Comparison of ENCODE assay signal across 10 cellular contexts in genomic region chr7:46229409-46229808, GRCh38.
DNase-seq lines count a peak whose midpoint lies in the region; ATAC-seq and TF ChIP-seq lines count a peak whose summit lies in the region.
"Had no signal": no experiment of that assay in that cellular context is flagged by ENCODE, and none has a peak within 500 bp of the region (broad histone marks: within the 10 kb centered on the region; RNA-seq: fewer than 3 reads in every experiment).

No MANE protein-coding gene starts in this region.

- TF ChIP-seq CTCF in RWPE1 (conservative IDR thresholded peaks at IDR 0.05; ENCODE audit: low read depth) (no peak), fibroblast of mammary gland (conservative IDR thresholded peaks at IDR 0.05; ENCODE audit: control insufficient read depth, insufficient read depth, low read depth, low read length) (no peak), smooth muscle cell (IDR thresholded peaks at IDR 0.05; ENCODE audit: borderline replicate concordance, insufficient read depth, poor library complexity, severe bottlenecking) (no peak), thyroid gland (IDR thresholded peaks at IDR 0.05) (no peak)

- WGBS in GM23248 (ENCODE audit: low coverage in 1 of 2, low lambda C conversion rate in 2 of 2, missing lambda C conversion rate in 2 of 2), 2 experiments = 16 to 20% methylated on average over 4 of the region's 4 CpGs
- under 1% methylated on average over 4 of the region's 4 CpGs for WGBS in smooth muscle cell (ENCODE audit: low lambda C conversion rate)
- 63 to 64% methylated on average over 4 of the region's 4 CpGs for WGBS in thyroid gland, 2 donors

- H3K4me3 ChIP-seq in GM23248 (no peak overlapping the region), fibroblast of mammary gland (ENCODE audit: control insufficient read depth, low read depth, low read length) (no peak overlapping the region), smooth muscle cell (no peak overlapping the region), thyroid gland (replicated peaks in 1 of 3) (no peak overlapping the region)

- H2AFZ ChIP-seq in GM23248 (peak overlapping the region; percentile 50; the same call in 1 of the 2 replicates), smooth muscle cell (ENCODE audit: low read depth) (no peak overlapping the region)

- CTCF ChIA-PET in RWPE1 (lab: Yijun Ruan, JAX) = no interaction called here

- DNase-seq in GM23248 = peak; percentile 94
- DNase-seq in RWPE1 (ENCODE audit: low spot score) = peak; percentile 44
- peak; percentile 98 for DNase-seq in fibroblast of mammary gland (ENCODE audit: low read depth)
- no peak for DNase-seq in smooth muscle cell (lab: John Stamatoyannopoulos, UW; ENCODE audit: unreplicated experiment)
- no peak for DNase-seq in posterior cingulate gyrus
- no peak for DNase-seq in thyroid gland
- no peak for DNase-seq in NCI-H187 treated with DMSO at 0.1 percent for 48 hours (lab: John Stamatoyannopoulos, UW)
- DNase-seq: NCI-H187, WERI-Rb-1 had no signal

- H3K4me2 ChIP-seq in GM23248 (ENCODE audit: unreplicated experiment) (no peak overlapping the region), smooth muscle cell (peak overlapping the region; percentile 60)

- POLR2A ChIA-PET in RWPE1 (lab: Yijun Ruan, JAX; ENCODE audit: low non-redundant PET) = no interaction called here

- H4K20me1 ChIP-seq in GM23248 (ENCODE audit: insufficient read depth) = no peaks in the 10 kb centered on the region
- H4K20me1 ChIP-seq in smooth muscle cell (ENCODE audit: low read depth) = no peaks in the 10 kb centered on the region

- no peaks in the 10 kb centered on the region for H3K27me3 ChIP-seq in GM23248 (replicated peaks; ENCODE audit: insufficient read depth)
- no peaks in the 10 kb centered on the region for H3K27me3 ChIP-seq in smooth muscle cell (ENCODE audit: low read depth)
- no peaks in the 10 kb centered on the region for H3K27me3 ChIP-seq in thyroid gland

- no peak for TF ChIP-seq POLR2A in thyroid gland (IDR thresholded peaks at IDR 0.05)

- H3K27ac ChIP-seq in GM23248 (peak overlapping the region; percentile 58), RWPE1 (no peak overlapping the region), smooth muscle cell (ENCODE audit: low read depth) (peak overlapping the region; percentile 98), thyroid gland (no peak overlapping the region)
- H3K27ac ChIP-seq: WERI-Rb-1 had no signal

- in situ Hi-C loops in GM23248 (cut with MboI) = no loop called here

- 0 out of 2 replicates have a peak, but pooled peaks cover 3% of the 10 kb centered on the region for H3K9me2 ChIP-seq in GM23248 (ENCODE audit: insufficient read depth)

- H3F3A ChIP-seq in GM23248 (ENCODE audit: insufficient read depth) (peaks cover 13% of the 10 kb centered on the region; the same call in 1 of the 2 replicates), smooth muscle cell (ENCODE audit: low read depth) (peaks cover 13% of the 10 kb centered on the region)

- H3K36me3 ChIP-seq in GM23248 (ENCODE audit: low read depth) (no peaks in the 10 kb centered on the region), smooth muscle cell (ENCODE audit: low read depth) (no peaks in the 10 kb centered on the region), thyroid gland (no peaks in the 10 kb centered on the region)
- H3K36me3 ChIP-seq: WERI-Rb-1 had no signal

- ATAC-seq in HG03354 (IDR thresholded peaks at IDR 0.05; ENCODE audit: poor library complexity, severe bottlenecking, unreplicated experiment) = no peak

- peaks cover 21% of the 10 kb centered on the region for H3K4me1 ChIP-seq in GM23248 (ENCODE audit: insufficient read depth)
- peaks cover 13% of the 10 kb centered on the region for H3K4me1 ChIP-seq in smooth muscle cell (ENCODE audit: low read depth)
- H3K4me1 ChIP-seq in thyroid gland = no peaks in the 10 kb centered on the region

- H3K9ac ChIP-seq in GM23248 = no peak overlapping the region
- peak overlapping the region; percentile 69 for H3K9ac ChIP-seq in smooth muscle cell (ENCODE audit: low read depth)

- no peaks in the 10 kb centered on the region for H3K9me3 ChIP-seq in GM23248 (ENCODE audit: low read depth)
- no peaks in the 10 kb centered on the region for H3K9me3 ChIP-seq in smooth muscle cell (replicated peaks; ENCODE audit: low read depth)
- no peaks in the 10 kb centered on the region for H3K9me3 ChIP-seq in thyroid gland

- H3K79me2 ChIP-seq in GM23248 (ENCODE audit: insufficient read depth) (no peaks in the 10 kb centered on the region), smooth muscle cell (ENCODE audit: low read depth) (no peaks in the 10 kb centered on the region)

- intact Hi-C loops in posterior cingulate gyrus (cut with DNase I) (no loop called here), thyroid gland (cut with DNase I) (no loop called here)

Comparison
In these comparisons a context has a peak if more than half of its experiments do, and no peak if none do; other contexts are left out.
1. DNase-seq: peak in GM23248 (single experiment), RWPE1 (single experiment) and fibroblast of mammary gland (single experiment); none in smooth muscle cell (single experiment), posterior cingulate gyrus (0 of 10), thyroid gland (0 of 2) and NCI-H187 treated with DMSO at 0.1 percent for 48 hours (single experiment).
2. H3K27ac ChIP-seq: peak in GM23248 (single experiment) and smooth muscle cell (single experiment); none in RWPE1 (single experiment) and thyroid gland (0 of 3).